ENCODE assay signal across 8 cellular contexts in genomic region chr17:59619313-59620063, GRCh38. TPM values are rescaled to one million over a fixed set of nuclear protein-coding genes. Genes with fewer than 3 reads are reported as not detected.
A peak's percentile ranks its signal among the peaks of the same experiment; 100 is the strongest.
DNase-seq lines count a peak whose midpoint lies in the region; ATAC-seq and TF ChIP-seq lines count a peak whose summit lies in the region.

Gene CLTC, plus strand, starts transcription at chr17:59619895. Its CDS starts 237 bp downstream, at chr17:59620132.

- no peaks in the 10 kb centered on the region for H3K36me3 ChIP-seq in liver (ENCODE audit: control insufficient read depth in 4 of 4, insufficient read depth in 3 of 4, low read depth in 1 of 4, low read length in 3 of 4)

- H3K9me3 ChIP-seq in liver (ENCODE audit: control insufficient read depth in 4 of 4, low read length in 3 of 4) = no peaks in the 10 kb centered on the region

- peaks cover 41% of the 10 kb centered on the region for H3K4me1 Mint-ChIP-seq in CD14-positive monocyte
- H3K4me1 Mint-ChIP-seq in activated CD4-positive, alpha-beta memory T cell treated with anti-CD3 and anti-CD28 coated beads for 36 hours (ENCODE audit: low read depth) = peaks cover 50% of the 10 kb centered on the region

- H3K27me3 Mint-ChIP-seq in CD14-positive monocyte (ENCODE audit: low read depth in 3 of 3) = peaks cover 0 to 1% (median 0%) of the 10 kb centered on the region in 3 donors
- H3K27me3 Mint-ChIP-seq in activated CD4-positive, alpha-beta memory T cell treated with anti-CD3 and anti-CD28 coated beads for 36 hours = no peaks in the 10 kb centered on the region

- peak within 1 kb of the TSS; percentile 84 to 97 for H3K9ac ChIP-seq in liver (ENCODE audit: low read depth in 1 of 2, low read length in 2 of 2)

- peaks cover 0 to 3% of the 10 kb centered on the region in 2 donors for H3K36me3 Mint-ChIP-seq in CD14-positive monocyte
- peaks cover 25% of the 10 kb centered on the region for H3K36me3 Mint-ChIP-seq in activated CD4-positive, alpha-beta memory T cell treated with anti-CD3 and anti-CD28 coated beads for 36 hours

- H3K27ac ChIP-seq in dorsolateral prefrontal cortex = peak within 1 kb of the TSS; percentile 96 to 100 (median 99)
- H3K27ac ChIP-seq in liver (ENCODE audit: low read depth in 1 of 2, low read length in 2 of 2) = peak within 1 kb of the TSS; percentile 96 to 99

- H3K4me1 ChIP-seq in liver (ENCODE audit: control insufficient read depth in 4 of 4, insufficient read depth in 4 of 4, low read length in 3 of 4) = peaks cover 5 to 46% (median 29%) of the 10 kb centered on the region in 4 donors

- TF ChIP-seq RAD21 in liver (IDR thresholded peaks at IDR 0.05) = peak in 1 of 2 donors; percentile 30

- intact Hi-C loops in CD14-positive monocyte (cut with micrococcal nuclease) (loop anchor here in 1 of 2 donors (5.0 to 10.0 kb wide), 2 partner anchors 48 to 225 kb away; no protein-coding TSS in a partner anchor), dorsolateral prefrontal cortex (cut with DNase I) (loop anchor here (5.0 to 10.0 kb wide), 7 partner anchors 52 to 1105 kb away; partner anchors contain the start of genes DHX40 (in 2 of the 2), PTRH2 (in 2 of the 2), VMP1 (in 2 of the 2) and MTMR4 (in 1 of the 2))
- intact Hi-C loops in activated CD4-positive, alpha-beta memory T cell treated with anti-CD3 and anti-CD28 coated beads for 36 hours (cut with micrococcal nuclease) = loop anchor here (1.0 to 5.0 kb wide), 12 partner anchors 18 to 773 kb away; partner anchors contain the start of genes DHX40, PTRH2, RPS6KB1 and TRIM37

- DNase-seq in CD14-positive monocyte (ENCODE audit: low spot score) = peak; percentile 94
- peak; percentile 97 for DNase-seq in NCI-H82 (lab: John Stamatoyannopoulos, UW)
- DNase-seq in activated CD4-positive, alpha-beta memory T cell treated with anti-CD3 and anti-CD28 coated beads for 36 hours = peak; percentile 96
- peak; percentile 80 to 98 (median 90) for DNase-seq in dorsolateral prefrontal cortex
- peak; percentile 92 for DNase-seq in stimulated activated CD4-positive, alpha-beta T cell treated with anti-CD3 and anti-CD28 coated beads, Interleukin-4, amount 100 ng/mL, for 24 hours

- POLR2A ChIA-PET in activated CD4-positive, alpha-beta memory T cell treated with anti-CD3 and anti-CD28 coated beads for 36 hours (lab: Charles Lee) = interaction anchor here (0.6 to 4.9 kb wide), 23 partner anchors 8 to 773 kb away, joined by 3 to 36 read pairs (median 3); partner anchors contain the start of genes DHX40, PRR11, PTRH2 and RNFT1

- H3K4me3 ChIP-seq in dorsolateral prefrontal cortex (peak within 1 kb of the TSS; percentile 57 to 98 (median 89)), liver (ENCODE audit: low read depth in 1 of 3, low read length in 3 of 3) (peak within 1 kb of the TSS; percentile 91 to 99 (median 95))

- H3K27ac Mint-ChIP-seq in CD14-positive monocyte = peak within 1 kb of the TSS; percentile 99 to 100 (median 99)
- peak within 1 kb of the TSS; percentile 100 for H3K27ac Mint-ChIP-seq in activated CD4-positive, alpha-beta memory T cell treated with anti-CD3 and anti-CD28 coated beads for 36 hours

- H3K9me3 Mint-ChIP-seq in CD14-positive monocyte = no peaks in the 10 kb centered on the region
- H3K9me3 Mint-ChIP-seq in activated CD4-positive, alpha-beta memory T cell treated with anti-CD3 and anti-CD28 coated beads for 36 hours = no peaks in the 10 kb centered on the region

- H3K4me3 Mint-ChIP-seq in CD14-positive monocyte = peak within 1 kb of the TSS; percentile 92 to 96
- H3K4me3 Mint-ChIP-seq in activated CD4-positive, alpha-beta memory T cell treated with anti-CD3 and anti-CD28 coated beads for 36 hours = peak within 1 kb of the TSS; percentile 94

- CTCF ChIA-PET in activated CD4-positive, alpha-beta memory T cell treated with anti-CD3 and anti-CD28 coated beads for 36 hours (lab: Charles Lee) = interaction anchor here (1.3 to 2.1 kb wide), 2 partner anchors 12 to 309 kb away, joined by 4 to 9 read pairs; no protein-coding TSS in a partner anchor

- ATAC-seq in GM19397 (IDR thresholded peaks at IDR 0.05; ENCODE audit: unreplicated experiment) = peak; percentile 74
- ATAC-seq in HG03571 (IDR thresholded peaks at IDR 0.05; ENCODE audit: unreplicated experiment) = peak; percentile 70

- no peaks in the 10 kb centered on the region for H3K27me3 ChIP-seq in dorsolateral prefrontal cortex
- no peaks in the 10 kb centered on the region for H3K27me3 ChIP-seq in liver (ENCODE audit: control insufficient read depth in 4 of 4, insufficient read depth in 4 of 4, low read length in 3 of 4)

- TF ChIP-seq CTCF in CD14-positive monocyte (IDR thresholded peaks at IDR 0.05) (no peak), dorsolateral prefrontal cortex (IDR thresholded peaks at IDR 0.05 in 54 of 56, conservative IDR thresholded peaks at IDR 0.05 in 2 of 56; ENCODE audit: low read depth in 1 of 56, partially characterized antibody in 56 of 56) (peak in 27 of 56 donors; percentile 1 to 51 (median 13)), liver (IDR thresholded peaks at IDR 0.05; ENCODE audit: low read depth, low read length, missing input control) (no peak)

- WGBS in liver = under 1% methylated on average over 65 of the region's 65 CpGs

TF ChIP-seq in liver, 16 proteins besides CTCF, POLR2A, EP300 and RAD21:
- TF ChIP-seq JUND (IDR thresholded peaks at IDR 0.05) (peak; percentile 29 to 54), NR2F2 (IDR thresholded peaks at IDR 0.05) (peak; percentile 15), EGR1 (IDR thresholded peaks at IDR 0.05; ENCODE audit: low read depth in 2 of 2) (peak; percentile 81 to 88), SP1 (IDR thresholded peaks at IDR 0.05) (peak; percentile 56), RXRA (IDR thresholded peaks at IDR 0.05) (peak in 1 of 2 donors; percentile 29), ATF3 (IDR thresholded peaks at IDR 0.05) (peak; percentile 50), HNF4G (IDR thresholded peaks at IDR 0.05) (no peak), MAX (IDR thresholded peaks at IDR 0.05) (peak; percentile 65), FOXA1 (IDR thresholded peaks at IDR 0.05) (no peak), ZBTB33 (IDR thresholded peaks at IDR 0.05) (peak; percentile 80), GABPA (IDR thresholded peaks at IDR 0.05 in 1 of 2, conservative IDR thresholded peaks at IDR 0.05 in 1 of 2) (peak; percentile 89 to 96), REST (IDR thresholded peaks at IDR 0.05) (peak; percentile 74), YY1 (IDR thresholded peaks at IDR 0.05) (peak; percentile 95), TAF1 (conservative IDR thresholded peaks at IDR 0.05) (no peak), HNF4A (conservative IDR thresholded peaks at IDR 0.05) (peak in 1 of 2 donors; percentile 32), FOXA2 (IDR thresholded peaks at IDR 0.05) (no peak)
TF ChIP-seq in liver: peak in this region for 12.

RNA-seq across cellular contexts. Expression of gene CLTC, which starts in this region (rescaled TPM):
- 100 to 1,000 TPM in 1 of 2 donors, 10 to 100 TPM in 1; 63.3 to 102 TPM for polyA plus RNA-seq in CD14-positive monocyte
- total RNA-seq in activated CD4-positive, alpha-beta memory T cell treated with anti-CD3 and anti-CD28 coated beads for 36 hours = 100 to 1,000 TPM; 203 to 206 TPM
- 100 to 1,000 TPM; 248 to 525 (median 428) TPM for total RNA-seq in dorsolateral prefrontal cortex
- total RNA-seq in liver = 100 to 1,000 TPM; 274 to 282 TPM
- polyA plus RNA-seq in liver = 10 to 100 TPM; 59.9 to 69.7 TPM

Comparison
In these comparisons a context has a peak if more than half of its experiments do, and no peak if none do; other contexts are left out.
1. Peak in every context shown above with its lines: DNase-seq, ATAC-seq, H3K4me3 ChIP-seq and H3K27ac ChIP-seq.